ENCODE assay signal across 7 cellular contexts in genomic region chr5:108728566-108729305, GRCh38. TPM values are rescaled to one million over a fixed set of nuclear protein-coding genes. Genes with fewer than 3 reads are reported as not detected.
A peak's percentile ranks its signal among the peaks of the same experiment; 100 is the strongest.
DNase-seq lines count a peak whose midpoint lies in the region; ATAC-seq, FAIRE-seq and TF ChIP-seq lines count a peak whose summit lies in the region.

No MANE protein-coding gene starts in this region.

- H3K27me3 ChIP-seq in SU-DHL-6 (ENCODE audit: low read length) (no peaks in the 10 kb centered on the region), bronchial epithelial cell (ENCODE audit: control insufficient read depth, insufficient read depth, low read length) (no peaks in the 10 kb centered on the region), mononuclear cell (ENCODE audit: insufficient read depth, low read length) (no peaks in the 10 kb centered on the region), stomach smooth muscle (ENCODE audit: control insufficient read depth in 1 of 2, insufficient read depth in 2 of 2, low read length in 2 of 2) (no peaks in the 10 kb centered on the region)

- H4K20me1 ChIP-seq in SU-DHL-6 (ENCODE audit: low read depth, low read length) = no peaks in the 10 kb centered on the region

- H2AFZ ChIP-seq in SU-DHL-6 (ENCODE audit: low read depth, low read length, severe bottlenecking) = peak overlapping the region; percentile 69

- H3K4me1 ChIP-seq in mononuclear cell (ENCODE audit: insufficient read depth, low read length) = peaks cover 24% of the 10 kb centered on the region
- H3K4me1 ChIP-seq in stomach smooth muscle (ENCODE audit: control insufficient read depth, insufficient read depth, low read length) = peaks cover 5% of the 10 kb centered on the region

- H3K79me2 ChIP-seq in SU-DHL-6 (ENCODE audit: insufficient read depth, low read length) = no peaks in the 10 kb centered on the region

- H3K27ac ChIP-seq in SU-DHL-6 (ENCODE audit: low read depth, low read length) (no peak overlapping the region), stomach smooth muscle (ENCODE audit: low read length) (peak overlapping the region; percentile 78)

- DNase-seq in bronchial epithelial cell (ENCODE audit: low read depth) = peak; percentile 8
- no peak for DNase-seq in NCI-H128 (lab: John Stamatoyannopoulos, UW; ENCODE audit: unreplicated experiment)

- H3K36me3 ChIP-seq in SU-DHL-6 (ENCODE audit: low read length) = no peaks in the 10 kb centered on the region
- H3K36me3 ChIP-seq in bronchial epithelial cell (ENCODE audit: control insufficient read depth, insufficient read depth, low read length) = no peaks in the 10 kb centered on the region
- H3K36me3 ChIP-seq in stomach smooth muscle (ENCODE audit: control insufficient read depth in 2 of 2, insufficient read depth in 2 of 2, low read length in 2 of 2) = no peaks in the 10 kb centered on the region

- H3K9me3 ChIP-seq in SU-DHL-6 (ENCODE audit: insufficient read depth, low read length) (no peaks in the 10 kb centered on the region), mononuclear cell (ENCODE audit: low read depth, low read length) (no peaks in the 10 kb centered on the region), stomach smooth muscle (ENCODE audit: control insufficient read depth in 2 of 2, low read length in 2 of 2) (no peaks in the 10 kb centered on the region)

- peak; percentile 28 for ATAC-seq in GM19025 (IDR thresholded peaks at IDR 0.05; ENCODE audit: low read depth, unreplicated experiment)
- ATAC-seq in HG02981 (IDR thresholded peaks at IDR 0.05; ENCODE audit: unreplicated experiment) = peak; percentile 24

- H3F3A ChIP-seq in SU-DHL-6 (ENCODE audit: insufficient read depth) = no peaks in the 10 kb centered on the region

- FAIRE-seq in bronchial epithelial cell (lab: Jason Lieb, UNC) = no peak

- H3K9ac ChIP-seq in SU-DHL-6 (ENCODE audit: low read length) = peak overlapping the region; percentile 49
- peak overlapping the region; percentile 83 to 93 for H3K9ac ChIP-seq in stomach smooth muscle (ENCODE audit: low read length in 2 of 2)

- peak overlapping the region; percentile 60 for H3K4me2 ChIP-seq in SU-DHL-6 (ENCODE audit: low read depth, low read length, poor library complexity, severe bottlenecking)

- H3K9me2 ChIP-seq in SU-DHL-6 (replicated peaks; ENCODE audit: insufficient read depth, low read length) = no peaks in the 10 kb centered on the region

- H3K4me3 ChIP-seq in SU-DHL-6 (ENCODE audit: insufficient read depth, low read length, poor library complexity, severe bottlenecking) (peak overlapping the region; percentile 50), bronchial epithelial cell (ENCODE audit: low read depth, low read length) (peak overlapping the region; percentile 93), mononuclear cell (ENCODE audit: low read length) (peak overlapping the region; percentile 68), stomach smooth muscle (ENCODE audit: low read length in 2 of 2) (peak overlapping the region; percentile 86 to 90)

- no peak for TF ChIP-seq CTCF in SU-DHL-6 (IDR thresholded peaks at IDR 0.05; ENCODE audit: insufficient read depth, low read length, poor library complexity, severe bottlenecking)
- no peak for TF ChIP-seq CTCF in bronchial epithelial cell (IDR thresholded peaks at IDR 0.05; ENCODE audit: insufficient read depth, low read length, severe bottlenecking)

RNA-seq across cellular contexts. Expression of gene FER, which starts 19.0 kb away (rescaled TPM):
- total RNA-seq in bronchial epithelial cell (23.7 and 41.5 TPM in 2 replicates), mononuclear cell (10.7 TPM)
